ENCODE assay signal across 1 cellular context in genomic region chr6:149545754-149546471, GRCh38.
A peak's percentile ranks its signal among the peaks of the same experiment; 100 is the strongest.
TF ChIP-seq lines count a peak whose summit lies in the region.

TSS of gene PPIL4 (minus strand) at chr6:149546043. CDS start at chr6:149546005, 38 bp downstream.

TF ChIP-seq in HepG2, 621 proteins besides CTCF, POLR2A, EP300 and RAD21 (continued from another document and continues in another):
- TF ChIP-seq ZNF777 (CRISPR knock-in tag; IDR thresholded peaks at IDR 0.05) (peak; percentile 45), ZNF281 (CRISPR knock-in tag; IDR thresholded peaks at IDR 0.05; ENCODE audit: borderline replicate concordance) (peak; percentile 71), ZNF138 (CRISPR knock-in tag; IDR thresholded peaks at IDR 0.05; ENCODE audit: low read depth) (peak; percentile 90; the same call in 1 of the 2 replicates), ZNF224 (CRISPR knock-in tag; IDR thresholded peaks at IDR 0.05) (no peak), KDM5B (CRISPR knock-in tag; IDR thresholded peaks at IDR 0.05; ENCODE audit: borderline replicate concordance) (peak; percentile 84), RERE (CRISPR knock-in tag; IDR thresholded peaks at IDR 0.05; ENCODE audit: low read depth) (no peak), PPARG (CRISPR knock-in tag; conservative IDR thresholded peaks at IDR 0.05) (no peak), ZNF766 (CRISPR knock-in tag; IDR thresholded peaks at IDR 0.05; ENCODE audit: borderline replicate concordance) (0 out of 2 replicates have a peak, but pooled peaks have one; percentile 58), SMARCE1 (IDR thresholded peaks at IDR 0.05; ENCODE audit: borderline replicate concordance) (no peak), ZBTB33 (CRISPR knock-in tag; IDR thresholded peaks at IDR 0.05) (peak; percentile 46; the same call in 1 of the 2 replicates), TOE1 (CRISPR knock-in tag; IDR thresholded peaks at IDR 0.05) (peak; percentile 86; the same call in 1 of the 2 replicates), XBP1 (CRISPR knock-in tag; IDR thresholded peaks at IDR 0.05) (0 out of 2 replicates have a peak, but pooled peaks have one; percentile 32), ZNF431 (CRISPR knock-in tag; IDR thresholded peaks at IDR 0.05; ENCODE audit: borderline replicate concordance, low read depth) (no peak; the same call in 1 of the 2 replicates), CREM (IDR thresholded peaks at IDR 0.05) (peak; percentile 99), CREM (CRISPR knock-in tag; IDR thresholded peaks at IDR 0.05) (peak; percentile 99), ZGPAT (CRISPR knock-in tag; IDR thresholded peaks at IDR 0.05) (peak; percentile 99; the same call in 1 of the 2 replicates), ZFP37 (CRISPR knock-in tag; IDR thresholded peaks at IDR 0.05; ENCODE audit: borderline replicate concordance) (peak; percentile 89; the same call in 1 of the 2 replicates), ELK4 (CRISPR knock-in tag; IDR thresholded peaks at IDR 0.05; ENCODE audit: borderline replicate concordance) (peak; percentile 74; the same call in 1 of the 2 replicates), ZNF615 (CRISPR knock-in tag; IDR thresholded peaks at IDR 0.05; ENCODE audit: borderline replicate concordance) (no peak), IRF1 (CRISPR knock-in tag; IDR thresholded peaks at IDR 0.05; ENCODE audit: low read depth) (no peak), ZBTB37 (CRISPR knock-in tag; IDR thresholded peaks at IDR 0.05) (peak; percentile 64; the same call in 1 of the 2 replicates), E2F5 (CRISPR knock-in tag; conservative IDR thresholded peaks at IDR 0.05) (peak; percentile 95), ZNF432 (CRISPR knock-in tag; IDR thresholded peaks at IDR 0.05; ENCODE audit: borderline replicate concordance) (0 out of 2 replicates have a peak, but pooled peaks have one; percentile 44), CREBL2 (CRISPR knock-in tag; IDR thresholded peaks at IDR 0.05; ENCODE audit: borderline replicate concordance) (peak; percentile 92; the same call in 1 of the 2 replicates), TRAFD1 (CRISPR knock-in tag; IDR thresholded peaks at IDR 0.05; ENCODE audit: borderline replicate concordance) (peak; percentile 19; the same call in 1 of the 2 replicates), SALL2 (CRISPR knock-in tag; IDR thresholded peaks at IDR 0.05) (peak; percentile 88; the same call in 1 of the 2 replicates), PTBP1 (IDR thresholded peaks at IDR 0.05; ENCODE audit: low read depth, low read length, poor library complexity, severe bottlenecking) (no peak), NPAS2 (CRISPR knock-in tag; IDR thresholded peaks at IDR 0.05; ENCODE audit: borderline replicate concordance) (no peak)
